ENCODE assay signal across 28 cellular contexts in the genomic region with DNA sequence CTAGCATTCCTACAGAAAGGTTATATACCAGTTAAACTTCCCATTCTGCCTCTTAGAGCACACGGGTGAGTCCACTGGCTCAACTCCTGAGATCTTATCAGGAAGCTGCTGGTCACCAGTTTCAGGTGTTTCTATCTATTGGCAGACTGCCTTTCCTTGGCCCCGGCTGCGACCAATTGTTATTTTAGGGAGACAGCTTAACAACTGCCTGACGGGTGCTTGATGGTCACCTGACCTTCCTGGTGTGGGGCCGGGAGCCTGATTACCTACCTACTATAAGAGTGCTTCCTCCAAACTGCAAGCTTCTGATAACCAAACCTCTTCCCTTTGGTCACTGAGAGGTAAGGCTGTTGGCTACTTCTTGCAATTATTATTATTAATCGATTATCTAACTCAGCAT.
"Had no signal": no experiment of that assay in that cellular context is flagged by ENCODE, and none has a peak within 500 bp of the region (broad histone marks: within the 10 kb centered on the region; RNA-seq: fewer than 3 reads in every experiment).

No MANE protein-coding gene starts in this region.

- H3K27ac ChIP-seq: left ventricle myocardium inferior, neutrophil, ovary, right atrium auricular region, skin epidermis, suprapubic skin, thoracic aorta, tibial artery, upper lobe of right lung, uterus had no signal

- H3K27me3 ChIP-seq: neutrophil, ovary, right atrium auricular region, suprapubic skin, tibial artery, upper lobe of right lung, uterus had no signal

- H3K4me3 Mint-ChIP-seq: memory B cell; naive thymus-derived CD4-positive, alpha-beta T cell; natural killer cell treated with Interleukin-12 subunit alpha and Interleukin-12 subunit beta and Interleukin-15 and Interleukin-18, amount 100 ng/mL, for 72 hours; neural crest cell; stimulated activated naive B cell treated with anti-CD40 and anti-IgM and Interleukin-4, amounts not matched to agents 10 μg/mL and 1 μg/mL and 100 μg/mL, for 72 hours had no signal

- H3K4me1 Mint-ChIP-seq: memory B cell, neural crest cell had no signal

- H3K27me3 Mint-ChIP-seq: memory B cell; naive thymus-derived CD4-positive, alpha-beta T cell; natural killer cell treated with Interleukin-12 subunit alpha and Interleukin-12 subunit beta and Interleukin-15 and Interleukin-18, amount 100 ng/mL, for 72 hours; progenitor cell of endocrine pancreas; stimulated activated naive B cell treated with anti-CD40 and anti-IgM and Interleukin-4, amounts not matched to agents 10 μg/mL and 1 μg/mL and 100 μg/mL, for 72 hours had no signal

- H3K4me3 ChIP-seq: left ventricle myocardium inferior, mucosa of descending colon, ovary, right atrium auricular region, skin epidermis, suprapubic skin, thoracic aorta, tibial artery, upper lobe of right lung, uterus had no signal

- DNase-seq: hypothalamus; islet precursor cell; left ventricle myocardium inferior; midbrain; mucosa of descending colon; naive thymus-derived CD4-positive, alpha-beta T cell; occipital lobe; ovary; stimulated activated CD4-positive, alpha-beta T cell treated with anti-CD3 and anti-CD28 coated beads, Interleukin-12 subunit alpha, Interleukin-12 subunit beta, amount 100 ng/mL, for 4 hours; stimulated activated CD4-positive, alpha-beta T cell treated with anti-CD3 and anti-CD28 coated beads, Interleukin-15, amount 100 ng/mL, for 24 hours; stimulated activated CD4-positive, alpha-beta T cell treated with anti-CD3 and anti-CD28 coated beads, Interleukin-2, amount 100 ng/mL, for 24 hours; stimulated activated CD4-positive, alpha-beta T cell treated with anti-CD3 and anti-CD28 coated beads, Interleukin-4, amount 100 ng/mL, for 1 hour; stimulated activated naive B cell treated with anti-CD40 and anti-IgM and Interleukin-4, amounts not matched to agents 10 μg/mL and 1 μg/mL and 100 μg/mL, for 72 hours; stimulated activated naive CD8-positive, alpha-beta T cell treated with anti-CD3 and anti-CD28 coated beads, Interleukin-15, Interleukin-2, amounts not matched to agents 100 U/mL and 50 U/mL, for 24 hours; tibial artery; trophoblast cell; upper lobe of right lung; uterus had no signal

- H3K9me3 ChIP-seq: mucosa of descending colon, neutrophil, ovary, right atrium auricular region, suprapubic skin, thoracic aorta, tibial artery, upper lobe of right lung, uterus had no signal

- H3K36me3 ChIP-seq: left ventricle myocardium inferior, neutrophil, ovary, right atrium auricular region, suprapubic skin, thoracic aorta, tibial artery, upper lobe of right lung, uterus had no signal

- ATAC-seq: mucosa of descending colon; naive thymus-derived CD4-positive, alpha-beta T cell; natural killer cell treated with Interleukin-12 subunit alpha and Interleukin-12 subunit beta and Interleukin-15 and Interleukin-18, amount 100 ng/mL, for 72 hours; sciatic nerve; stimulated activated naive B cell treated with anti-CD40 and anti-IgM and Interleukin-4, amounts not matched to agents 10 μg/mL and 1 μg/mL and 100 μg/mL, for 72 hours; stimulated activated naive CD8-positive, alpha-beta T cell treated with anti-CD3 and anti-CD28 coated beads, Interleukin-15, Interleukin-2, amounts not matched to agents 100 U/mL and 50 U/mL, for 24 hours; upper lobe of right lung had no signal

- H3K4me1 ChIP-seq: left ventricle myocardium inferior, right atrium auricular region, suprapubic skin, tibial artery, upper lobe of right lung, uterus had no signal

- H3K36me3 Mint-ChIP-seq: memory B cell; naive thymus-derived CD4-positive, alpha-beta T cell; natural killer cell treated with Interleukin-12 subunit alpha and Interleukin-12 subunit beta and Interleukin-15 and Interleukin-18, amount 100 ng/mL, for 72 hours; stimulated activated naive B cell treated with anti-CD40 and anti-IgM and Interleukin-4, amounts not matched to agents 10 μg/mL and 1 μg/mL and 100 μg/mL, for 72 hours had no signal

- H3K27ac Mint-ChIP-seq: memory B cell; naive thymus-derived CD4-positive, alpha-beta T cell; natural killer cell treated with Interleukin-12 subunit alpha and Interleukin-12 subunit beta and Interleukin-15 and Interleukin-18, amount 100 ng/mL, for 72 hours; progenitor cell of endocrine pancreas; stimulated activated naive B cell treated with anti-CD40 and anti-IgM and Interleukin-4, amounts not matched to agents 10 μg/mL and 1 μg/mL and 100 μg/mL, for 72 hours had no signal
